Comparison of ENCODE assay signal across 1 cellular context in the genomic region with DNA sequence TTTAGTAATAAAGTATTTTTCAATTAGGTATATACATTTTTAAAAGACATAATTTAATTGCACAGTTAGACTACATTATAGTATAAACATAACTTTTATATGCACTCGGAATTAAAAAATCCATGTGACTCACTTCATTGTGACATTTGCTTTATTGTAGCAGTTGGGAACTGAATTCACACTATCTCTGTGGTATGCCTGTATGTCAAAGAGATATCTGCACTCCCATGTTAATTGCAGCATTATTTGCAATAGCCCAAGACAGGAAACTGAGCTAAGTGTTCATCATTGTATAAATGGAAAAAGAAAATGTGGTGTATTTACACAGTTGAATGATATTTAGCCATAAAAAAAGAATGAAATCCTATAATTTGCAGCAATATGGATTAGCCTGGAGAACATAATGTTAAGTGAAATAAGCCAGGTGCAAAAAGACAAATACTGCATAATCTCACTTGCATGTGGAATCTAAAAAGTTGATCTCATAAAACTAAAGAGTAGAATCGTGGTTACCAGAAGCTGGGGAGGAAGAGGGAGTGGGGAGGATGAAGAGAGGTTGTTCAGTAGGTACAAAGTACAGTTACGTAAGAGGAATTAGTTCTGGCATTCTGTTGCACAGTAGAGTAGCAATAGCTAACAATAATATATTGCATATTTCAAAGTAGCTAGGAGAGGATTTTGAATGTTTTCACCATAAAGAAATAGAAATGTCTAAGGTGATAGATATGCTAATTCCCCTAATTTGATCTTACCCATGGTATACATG.
TF ChIP-seq lines count a peak whose summit lies in the region.

No MANE protein-coding gene starts in this region.

TF ChIP-seq in HepG2, 621 proteins besides CTCF, POLR2A, EP300 and RAD21 (continued from another document and continues in another):
- TF ChIP-seq, protein P1, sequence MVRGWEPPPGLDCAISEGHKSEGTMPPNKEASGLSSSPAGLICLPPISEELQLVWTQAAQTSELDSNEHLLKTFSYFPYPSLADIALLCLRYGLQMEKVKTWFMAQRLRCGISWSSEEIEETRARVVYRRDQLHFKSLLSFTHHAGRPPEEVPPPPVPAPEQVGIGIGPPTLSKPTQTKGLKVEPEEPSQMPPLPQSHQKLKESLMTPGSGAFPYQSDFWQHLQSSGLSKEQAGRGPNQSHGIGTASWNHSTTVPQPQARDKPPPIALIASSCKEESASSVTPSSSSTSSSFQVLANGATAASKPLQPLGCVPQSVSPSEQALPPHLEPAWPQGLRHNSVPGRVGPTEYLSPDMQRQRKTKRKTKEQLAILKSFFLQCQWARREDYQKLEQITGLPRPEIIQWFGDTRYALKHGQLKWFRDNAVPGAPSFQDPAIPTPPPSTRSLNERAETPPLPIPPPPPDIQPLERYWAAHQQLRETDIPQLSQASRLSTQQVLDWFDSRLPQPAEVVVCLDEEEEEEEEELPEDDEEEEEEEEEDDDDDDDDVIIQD (CRISPR knock-in tag; IDR thresholded peaks at IDR 0.05; ENCODE audit: low read depth): peak; percentile 99
- TF ChIP-seq TARDBP (CRISPR knock-in tag; IDR thresholded peaks at IDR 0.05) (0 out of 2 replicates have a peak, but pooled peaks have one; percentile 18), KAT8 (CRISPR knock-in tag; IDR thresholded peaks at IDR 0.05) (peak; percentile 66; the same call in 1 of the 2 replicates), ZFAT (CRISPR knock-in tag; conservative IDR thresholded peaks at IDR 0.05) (no peak), ZNF556 (CRISPR knock-in tag; IDR thresholded peaks at IDR 0.05; ENCODE audit: borderline replicate concordance) (no peak), ZNF530 (CRISPR knock-in tag; IDR thresholded peaks at IDR 0.05; ENCODE audit: low read depth) (no peak), RFX3 (CRISPR knock-in tag; IDR thresholded peaks at IDR 0.05) (no peak), ATF1 (CRISPR knock-in tag; IDR thresholded peaks at IDR 0.05) (no peak), ZIK1 (CRISPR knock-in tag; IDR thresholded peaks at IDR 0.05; ENCODE audit: borderline replicate concordance, low read depth) (no peak), KLF16 (CRISPR knock-in tag; IDR thresholded peaks at IDR 0.05) (no peak), ZNF761 (CRISPR knock-in tag; conservative IDR thresholded peaks at IDR 0.05) (no peak), THAP11 (CRISPR knock-in tag; IDR thresholded peaks at IDR 0.05) (0 out of 2 replicates have a peak, but pooled peaks have one; percentile 34), ATAD3A (CRISPR knock-in tag; IDR thresholded peaks at IDR 0.05) (no peak), ZNF546 (CRISPR knock-in tag; conservative IDR thresholded peaks at IDR 0.05) (no peak), ZBTB42 (CRISPR knock-in tag; IDR thresholded peaks at IDR 0.05) (no peak), RORA (CRISPR knock-in tag; IDR thresholded peaks at IDR 0.05) (no peak), ZNF549 (CRISPR knock-in tag; IDR thresholded peaks at IDR 0.05) (no peak), CREB1 (IDR thresholded peaks at IDR 0.05) (no peak), CREB1 (CRISPR knock-in tag; IDR thresholded peaks at IDR 0.05) (peak; percentile 38; the same call in 1 of the 2 replicates), ZNF263 (CRISPR knock-in tag; IDR thresholded peaks at IDR 0.05) (peak; percentile 95), HNRNPUL1 (IDR thresholded peaks at IDR 0.05; ENCODE audit: low read depth, low read length) (no peak), PAF1 (CRISPR knock-in tag; IDR thresholded peaks at IDR 0.05) (no peak), ZFP62 (CRISPR knock-in tag; IDR thresholded peaks at IDR 0.05) (no peak), HNRNPLL (IDR thresholded peaks at IDR 0.05; ENCODE audit: low read depth, low read length, poor library complexity, severe bottlenecking) (no peak), BRD4 (CRISPR knock-in tag; IDR thresholded peaks at IDR 0.05) (no peak), SPEN (CRISPR knock-in tag; IDR thresholded peaks at IDR 0.05; ENCODE audit: low read depth) (no peak), RBFOX2 (IDR thresholded peaks at IDR 0.05; ENCODE audit: low read depth, low read length) (no peak)
- TF ChIP-seq, protein P2, sequence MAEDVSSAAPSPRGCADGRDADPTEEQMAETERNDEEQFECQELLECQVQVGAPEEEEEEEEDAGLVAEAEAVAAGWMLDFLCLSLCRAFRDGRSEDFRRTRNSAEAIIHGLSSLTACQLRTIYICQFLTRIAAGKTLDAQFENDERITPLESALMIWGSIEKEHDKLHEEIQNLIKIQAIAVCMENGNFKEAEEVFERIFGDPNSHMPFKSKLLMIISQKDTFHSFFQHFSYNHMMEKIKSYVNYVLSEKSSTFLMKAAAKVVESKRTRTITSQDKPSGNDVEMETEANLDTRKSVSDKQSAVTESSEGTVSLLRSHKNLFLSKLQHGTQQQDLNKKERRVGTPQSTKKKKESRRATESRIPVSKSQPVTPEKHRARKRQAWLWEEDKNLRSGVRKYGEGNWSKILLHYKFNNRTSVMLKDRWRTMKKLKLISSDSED (CRISPR knock-in tag; IDR thresholded peaks at IDR 0.05): no peak
- TF ChIP-seq, protein P3, sequence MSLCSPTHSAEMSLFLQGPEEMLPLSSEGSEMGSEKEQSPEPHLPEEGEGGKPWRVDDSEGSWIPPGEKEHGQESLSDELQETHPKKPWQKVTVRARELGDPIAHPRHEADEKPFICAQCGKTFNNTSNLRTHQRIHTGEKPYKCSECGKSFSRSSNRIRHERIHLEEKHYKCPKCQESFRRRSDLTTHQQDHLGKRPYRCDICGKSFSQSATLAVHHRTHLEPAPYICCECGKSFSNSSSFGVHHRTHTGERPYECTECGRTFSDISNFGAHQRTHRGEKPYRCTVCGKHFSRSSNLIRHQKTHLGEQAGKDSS (CRISPR knock-in tag; IDR thresholded peaks at IDR 0.05; ENCODE audit: borderline replicate concordance, low read depth): no peak
- TF ChIP-seq, protein P4, sequence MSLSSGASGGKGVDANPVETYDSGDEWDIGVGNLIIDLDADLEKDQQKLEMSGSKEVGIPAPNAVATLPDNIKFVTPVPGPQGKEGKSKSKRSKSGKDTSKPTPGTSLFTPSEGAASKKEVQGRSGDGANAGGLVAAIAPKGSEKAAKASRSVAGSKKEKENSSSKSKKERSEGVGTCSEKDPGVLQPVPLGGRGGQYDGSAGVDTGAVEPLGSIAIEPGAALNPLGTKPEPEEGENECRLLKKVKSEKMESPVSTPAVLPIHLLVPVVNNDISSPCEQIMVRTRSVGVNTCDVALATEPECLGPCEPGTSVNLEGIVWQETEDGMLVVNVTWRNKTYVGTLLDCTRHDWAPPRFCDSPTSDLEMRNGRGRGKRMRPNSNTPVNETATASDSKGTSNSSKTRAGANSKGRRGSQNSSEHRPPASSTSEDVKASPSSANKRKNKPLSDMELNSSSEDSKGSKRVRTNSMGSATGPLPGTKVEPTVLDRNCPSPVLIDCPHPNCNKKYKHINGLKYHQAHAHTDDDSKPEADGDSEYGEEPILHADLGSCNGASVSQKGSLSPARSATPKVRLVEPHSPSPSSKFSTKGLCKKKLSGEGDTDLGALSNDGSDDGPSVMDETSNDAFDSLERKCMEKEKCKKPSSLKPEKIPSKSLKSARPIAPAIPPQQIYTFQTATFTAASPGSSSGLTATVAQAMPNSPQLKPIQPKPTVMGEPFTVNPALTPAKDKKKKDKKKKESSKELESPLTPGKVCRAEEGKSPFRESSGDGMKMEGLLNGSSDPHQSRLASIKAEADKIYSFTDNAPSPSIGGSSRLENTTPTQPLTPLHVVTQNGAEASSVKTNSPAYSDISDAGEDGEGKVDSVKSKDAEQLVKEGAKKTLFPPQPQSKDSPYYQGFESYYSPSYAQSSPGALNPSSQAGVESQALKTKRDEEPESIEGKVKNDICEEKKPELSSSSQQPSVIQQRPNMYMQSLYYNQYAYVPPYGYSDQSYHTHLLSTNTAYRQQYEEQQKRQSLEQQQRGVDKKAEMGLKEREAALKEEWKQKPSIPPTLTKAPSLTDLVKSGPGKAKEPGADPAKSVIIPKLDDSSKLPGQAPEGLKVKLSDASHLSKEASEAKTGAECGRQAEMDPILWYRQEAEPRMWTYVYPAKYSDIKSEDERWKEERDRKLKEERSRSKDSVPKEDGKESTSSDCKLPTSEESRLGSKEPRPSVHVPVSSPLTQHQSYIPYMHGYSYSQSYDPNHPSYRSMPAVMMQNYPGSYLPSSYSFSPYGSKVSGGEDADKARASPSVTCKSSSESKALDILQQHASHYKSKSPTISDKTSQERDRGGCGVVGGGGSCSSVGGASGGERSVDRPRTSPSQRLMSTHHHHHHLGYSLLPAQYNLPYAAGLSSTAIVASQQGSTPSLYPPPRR (CRISPR knock-in tag; IDR thresholded peaks at IDR 0.05; ENCODE audit: borderline replicate concordance): no peak
- TF ChIP-seq, protein P5, sequence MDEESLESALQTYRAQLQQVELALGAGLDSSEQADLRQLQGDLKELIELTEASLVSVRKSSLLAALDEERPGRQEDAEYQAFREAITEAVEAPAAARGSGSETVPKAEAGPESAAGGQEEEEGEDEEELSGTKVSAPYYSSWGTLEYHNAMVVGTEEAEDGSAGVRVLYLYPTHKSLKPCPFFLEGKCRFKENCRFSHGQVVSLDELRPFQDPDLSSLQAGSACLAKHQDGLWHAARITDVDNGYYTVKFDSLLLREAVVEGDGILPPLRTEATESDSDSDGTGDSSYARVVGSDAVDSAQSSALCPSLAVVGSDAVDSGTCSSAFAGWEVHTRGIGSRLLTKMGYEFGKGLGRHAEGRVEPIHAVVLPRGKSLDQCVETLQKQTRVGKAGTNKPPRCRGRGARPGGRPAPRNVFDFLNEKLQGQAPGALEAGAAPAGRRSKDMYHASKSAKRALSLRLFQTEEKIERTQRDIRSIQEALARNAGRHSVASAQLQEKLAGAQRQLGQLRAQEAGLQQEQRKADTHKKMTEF (CRISPR knock-in tag; IDR thresholded peaks at IDR 0.05): no peak
- TF ChIP-seq, protein P6, sequence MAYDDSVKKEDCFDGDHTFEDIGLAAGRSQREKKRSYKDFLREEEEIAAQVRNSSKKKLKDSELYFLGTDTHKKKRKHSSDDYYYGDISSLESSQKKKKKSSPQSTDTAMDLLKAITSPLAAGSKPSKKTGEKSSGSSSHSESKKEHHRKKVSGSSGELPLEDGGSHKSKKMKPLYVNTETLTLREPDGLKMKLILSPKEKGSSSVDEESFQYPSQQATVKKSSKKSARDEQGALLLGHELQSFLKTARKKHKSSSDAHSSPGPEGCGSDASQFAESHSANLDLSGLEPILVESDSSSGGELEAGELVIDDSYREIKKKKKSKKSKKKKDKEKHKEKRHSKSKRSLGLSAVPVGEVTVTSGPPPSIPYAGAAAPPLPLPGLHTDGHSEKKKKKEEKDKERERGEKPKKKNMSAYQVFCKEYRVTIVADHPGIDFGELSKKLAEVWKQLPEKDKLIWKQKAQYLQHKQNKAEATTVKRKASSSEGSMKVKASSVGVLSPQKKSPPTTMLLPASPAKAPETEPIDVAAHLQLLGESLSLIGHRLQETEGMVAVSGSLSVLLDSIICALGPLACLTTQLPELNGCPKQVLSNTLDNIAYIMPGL (CRISPR knock-in tag; IDR thresholded peaks at IDR 0.05; ENCODE audit: borderline replicate concordance in 1 of 2, low read depth in 1 of 2): 0 out of 4 replicates have a peak, but pooled peaks of 1 of the 2 experiments have one; percentile 25
- TF ChIP-seq, protein P7, sequence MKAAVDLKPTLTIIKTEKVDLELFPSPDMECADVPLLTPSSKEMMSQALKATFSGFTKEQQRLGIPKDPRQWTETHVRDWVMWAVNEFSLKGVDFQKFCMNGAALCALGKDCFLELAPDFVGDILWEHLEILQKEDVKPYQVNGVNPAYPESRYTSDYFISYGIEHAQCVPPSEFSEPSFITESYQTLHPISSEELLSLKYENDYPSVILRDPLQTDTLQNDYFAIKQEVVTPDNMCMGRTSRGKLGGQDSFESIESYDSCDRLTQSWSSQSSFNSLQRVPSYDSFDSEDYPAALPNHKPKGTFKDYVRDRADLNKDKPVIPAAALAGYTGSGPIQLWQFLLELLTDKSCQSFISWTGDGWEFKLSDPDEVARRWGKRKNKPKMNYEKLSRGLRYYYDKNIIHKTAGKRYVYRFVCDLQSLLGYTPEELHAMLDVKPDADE (CRISPR knock-in tag; IDR thresholded peaks at IDR 0.05): no peak
- TF ChIP-seq, protein P8, sequence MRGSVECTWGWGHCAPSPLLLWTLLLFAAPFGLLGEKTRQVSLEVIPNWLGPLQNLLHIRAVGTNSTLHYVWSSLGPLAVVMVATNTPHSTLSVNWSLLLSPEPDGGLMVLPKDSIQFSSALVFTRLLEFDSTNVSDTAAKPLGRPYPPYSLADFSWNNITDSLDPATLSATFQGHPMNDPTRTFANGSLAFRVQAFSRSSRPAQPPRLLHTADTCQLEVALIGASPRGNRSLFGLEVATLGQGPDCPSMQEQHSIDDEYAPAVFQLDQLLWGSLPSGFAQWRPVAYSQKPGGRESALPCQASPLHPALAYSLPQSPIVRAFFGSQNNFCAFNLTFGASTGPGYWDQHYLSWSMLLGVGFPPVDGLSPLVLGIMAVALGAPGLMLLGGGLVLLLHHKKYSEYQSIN (CRISPR knock-in tag; IDR thresholded peaks at IDR 0.05; ENCODE audit: borderline replicate concordance): no peak
- TF ChIP-seq, protein P9, sequence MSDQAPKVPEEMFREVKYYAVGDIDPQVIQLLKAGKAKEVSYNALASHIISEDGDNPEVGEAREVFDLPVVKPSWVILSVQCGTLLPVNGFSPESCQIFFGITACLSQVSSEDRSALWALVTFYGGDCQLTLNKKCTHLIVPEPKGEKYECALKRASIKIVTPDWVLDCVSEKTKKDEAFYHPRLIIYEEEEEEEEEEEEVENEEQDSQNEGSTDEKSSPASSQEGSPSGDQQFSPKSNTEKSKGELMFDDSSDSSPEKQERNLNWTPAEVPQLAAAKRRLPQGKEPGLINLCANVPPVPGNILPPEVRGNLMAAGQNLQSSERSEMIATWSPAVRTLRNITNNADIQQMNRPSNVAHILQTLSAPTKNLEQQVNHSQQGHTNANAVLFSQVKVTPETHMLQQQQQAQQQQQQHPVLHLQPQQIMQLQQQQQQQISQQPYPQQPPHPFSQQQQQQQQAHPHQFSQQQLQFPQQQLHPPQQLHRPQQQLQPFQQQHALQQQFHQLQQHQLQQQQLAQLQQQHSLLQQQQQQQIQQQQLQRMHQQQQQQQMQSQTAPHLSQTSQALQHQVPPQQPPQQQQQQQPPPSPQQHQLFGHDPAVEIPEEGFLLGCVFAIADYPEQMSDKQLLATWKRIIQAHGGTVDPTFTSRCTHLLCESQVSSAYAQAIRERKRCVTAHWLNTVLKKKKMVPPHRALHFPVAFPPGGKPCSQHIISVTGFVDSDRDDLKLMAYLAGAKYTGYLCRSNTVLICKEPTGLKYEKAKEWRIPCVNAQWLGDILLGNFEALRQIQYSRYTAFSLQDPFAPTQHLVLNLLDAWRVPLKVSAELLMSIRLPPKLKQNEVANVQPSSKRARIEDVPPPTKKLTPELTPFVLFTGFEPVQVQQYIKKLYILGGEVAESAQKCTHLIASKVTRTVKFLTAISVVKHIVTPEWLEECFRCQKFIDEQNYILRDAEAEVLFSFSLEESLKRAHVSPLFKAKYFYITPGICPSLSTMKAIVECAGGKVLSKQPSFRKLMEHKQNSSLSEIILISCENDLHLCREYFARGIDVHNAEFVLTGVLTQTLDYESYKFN (CRISPR knock-in tag; conservative IDR thresholded peaks at IDR 0.05): peak; percentile 45; the same call in 1 of the 2 replicates
